ENCODE assay signal across 8 cellular contexts in genomic region chr19:5680437-5681368, GRCh38. TPM values are rescaled to one million over a fixed set of nuclear protein-coding genes. Genes with fewer than 3 reads are reported as not detected.
DNase-seq lines count a peak whose midpoint lies in the region; ATAC-seq, FAIRE-seq and TF ChIP-seq lines count a peak whose summit lies in the region.

HSD11B1L (plus strand) TSS chr19:5681027; CDS start chr19:5684833, 3,806 bp downstream.
MICOS13 (minus strand) TSS chr19:5680516; CDS start chr19:5680486, 30 bp downstream.

- no peak for FAIRE-seq in urothelium cell line (lab: Jason Lieb, UNC)

- H3K4me1 ChIP-seq in right atrium auricular region (peaks cover 0 to 27% of the 10 kb centered on the region in 2 donors), psoas muscle (peaks cover 17% of the 10 kb centered on the region)

- peak within 1 kb of the TSS; percentile 88 for H3K27ac Mint-ChIP-seq in T-helper 1 cell treated with Interleukin-12 subunit alpha and Interleukin-12 subunit beta and Interleukin-4 antibody, amounts not matched to agents 30 μg/mL and 1 μg/mL, for 36 hours

- intact Hi-C loops in psoas muscle (cut with DNase I), result loop anchor here in 1 of 2 donors (10.0 kb wide), 2 partner anchors 56 to 694 kb away; partner anchors contain the start of genes ALKBH7, PSPN, SAFB and SAFB2

- in situ Hi-C loops in GM13976 (cut with MboI; ENCODE audit: low sequenced_read_pairs, unreplicated experiment), result no loop called here

- H3K4me3 Mint-ChIP-seq in T-helper 1 cell treated with Interleukin-12 subunit alpha and Interleukin-12 subunit beta and Interleukin-4 antibody, amounts not matched to agents 30 μg/mL and 1 μg/mL, for 36 hours, result peak within 1 kb of the TSS; percentile 81

- H3K27ac ChIP-seq in angular gyrus (ENCODE audit: low read depth, low read length), result peak within 1 kb of the TSS; percentile 92
- H3K27ac ChIP-seq in right atrium auricular region, result peak within 1 kb of the TSS; percentile 91 to 95
- H3K27ac ChIP-seq in psoas muscle, result peak within 1 kb of the TSS; percentile 95

- 1% methylated on average over 49 to 94 of the region's 94 CpGs for WGBS in psoas muscle, 3 donors

- H3K4me3 ChIP-seq in right atrium auricular region (peak within 1 kb of the TSS; percentile 90 to 92), psoas muscle (peak within 1 kb of the TSS; percentile 83)

- no peak for TF ChIP-seq CTCF in GM13976 (IDR thresholded peaks at IDR 0.05; ENCODE audit: borderline replicate concordance, control extremely low read depth, extremely low read depth, insufficient read depth, missing control alignments)
- TF ChIP-seq CTCF in right atrium auricular region (IDR thresholded peaks at IDR 0.05), result no peak
- no peak for TF ChIP-seq CTCF in psoas muscle (IDR thresholded peaks at IDR 0.05)

- H3K9me3 ChIP-seq in right atrium auricular region (no peaks in the 10 kb centered on the region), psoas muscle (no peaks in the 10 kb centered on the region)

- H3K27me3 Mint-ChIP-seq in T-helper 1 cell treated with Interleukin-12 subunit alpha and Interleukin-12 subunit beta and Interleukin-4 antibody, amounts not matched to agents 30 μg/mL and 1 μg/mL, for 36 hours (ENCODE audit: low read depth), result peaks cover 11% of the 10 kb centered on the region

- no peaks in the 10 kb centered on the region for H3K27me3 ChIP-seq in right atrium auricular region
- no peaks in the 10 kb centered on the region for H3K27me3 ChIP-seq in psoas muscle (ENCODE audit: insufficient read depth in 3 of 3, low read length in 2 of 3)

- no peaks in the 10 kb centered on the region for H3K9me3 Mint-ChIP-seq in T-helper 1 cell treated with Interleukin-12 subunit alpha and Interleukin-12 subunit beta and Interleukin-4 antibody, amounts not matched to agents 30 μg/mL and 1 μg/mL, for 36 hours

- DNase-seq in GM13976 (ENCODE audit: low spot score) (peak; percentile 97), NCI-H146 treated with DMSO at 0.1 percent for 48 hours (lab: John Stamatoyannopoulos, UW; ENCODE audit: unreplicated experiment) (peak; percentile 87), right atrium auricular region (ENCODE audit: low spot score) (peak; percentile 99), psoas muscle (peak; percentile 99 to 100), urothelium cell line (ENCODE audit: low spot score) (peak; percentile 95)

- H3K36me3 ChIP-seq in right atrium auricular region (peaks cover 12% of the 10 kb centered on the region), psoas muscle (ENCODE audit: insufficient read depth in 1 of 2, low read depth in 1 of 2) (peaks cover 5 to 17% of the 10 kb centered on the region in 2 donors)

- H3K4me1 Mint-ChIP-seq in T-helper 1 cell treated with Interleukin-12 subunit alpha and Interleukin-12 subunit beta and Interleukin-4 antibody, amounts not matched to agents 30 μg/mL and 1 μg/mL, for 36 hours (ENCODE audit: low read depth), result peaks cover 16% of the 10 kb centered on the region

- ATAC-seq in HG02870 (IDR thresholded peaks at IDR 0.05; ENCODE audit: unreplicated experiment), result peak; percentile 86
- ATAC-seq in psoas muscle, result peak; percentile 91 to 93 (median 92)

- no peaks in the 10 kb centered on the region for H3K36me3 Mint-ChIP-seq in T-helper 1 cell treated with Interleukin-12 subunit alpha and Interleukin-12 subunit beta and Interleukin-4 antibody, amounts not matched to agents 30 μg/mL and 1 μg/mL, for 36 hours (ENCODE audit: low read depth)

RNA-seq across cellular contexts. Expression of gene HSD11B1L, which starts in this region (rescaled TPM):
- total RNA-seq in right atrium auricular region (10 to 100 TPM; 10.3 to 12.6 TPM), psoas muscle (1 to 10 TPM; 4.5 to 6.2 (median 4.6) TPM)
- 10 to 100 TPM in 2 of 3 donors, 1 to 10 TPM in 1; 4.7 to 15.6 (median 11.7) TPM for polyA plus RNA-seq in psoas muscle

RNA-seq across cellular contexts. Expression of gene MICOS13, which starts in this region (rescaled TPM):
- total RNA-seq in right atrium auricular region (10 to 100 TPM; 87.7 to 98.8 TPM), psoas muscle (100 to 1,000 TPM; 103 to 133 (median 119) TPM)
- 100 to 1,000 TPM; 138 to 245 (median 234) TPM for polyA plus RNA-seq in psoas muscle

Comparison
In these comparisons a context has a peak if more than half of its experiments do, and no peak if none do; other contexts are left out.
1. Peak in every context shown above with its lines: DNase-seq, ATAC-seq, H3K4me3 ChIP-seq and H3K27ac ChIP-seq.